ENCODE assay signal across 11 cellular contexts in genomic region chr6:36627801-36628246, GRCh38. TPM values are rescaled to one million over a fixed set of nuclear protein-coding genes. Genes with fewer than 3 reads are reported as not detected.
DNase-seq lines count a peak whose midpoint lies in the region; ATAC-seq, FAIRE-seq and TF ChIP-seq lines count a peak whose summit lies in the region.
"Had no signal": no experiment of that assay in that cellular context is flagged by ENCODE, and none has a peak within 500 bp of the region (broad histone marks: within the 10 kb centered on the region; RNA-seq: fewer than 3 reads in every experiment).

No MANE protein-coding gene starts in this region.

- H3K4me3 ChIP-seq in bronchial epithelial cell (ENCODE audit: low read depth, low read length), result no peak overlapping the region
- H3K4me3 ChIP-seq in lower leg skin (ENCODE audit: low read depth, poor library complexity, severe bottlenecking), result no peak overlapping the region
- no peak overlapping the region for H3K4me3 ChIP-seq in thymus (ENCODE audit: low read length)
- H3K4me3 ChIP-seq: PC-9 had no signal

- H3K27me3 ChIP-seq in bronchial epithelial cell (ENCODE audit: control insufficient read depth, insufficient read depth, low read length), result peaks cover 3% of the 10 kb centered on the region
- H3K27me3 ChIP-seq in thymus (ENCODE audit: control insufficient read depth, insufficient read depth), result no peaks in the 10 kb centered on the region

- H3K36me3 ChIP-seq in bronchial epithelial cell (ENCODE audit: control insufficient read depth, insufficient read depth, low read length), result no peaks in the 10 kb centered on the region
- H3K36me3 ChIP-seq in thymus (ENCODE audit: control insufficient read depth, insufficient read depth), result no peaks in the 10 kb centered on the region

- no peak for TF ChIP-seq POLR2A in lower leg skin (IDR thresholded peaks at IDR 0.05)

- no peaks in the 10 kb centered on the region for H3K9me3 ChIP-seq in thymus (ENCODE audit: control insufficient read depth)

- no peak for ATAC-seq in HG02678 (IDR thresholded peaks at IDR 0.05; ENCODE audit: unreplicated experiment)

- no peak for FAIRE-seq in bronchial epithelial cell (lab: Jason Lieb, UNC)

- intact Hi-C loops in lower leg skin (cut with DNase I; ENCODE audit: low total_unique reads), result loop anchor here (10.0 kb wide), 2 partner anchors 47 to 127 kb away; partner anchors contain the start of gene CDKN1A

- TF ChIP-seq CTCF in bronchial epithelial cell (IDR thresholded peaks at IDR 0.05; ENCODE audit: insufficient read depth, low read length, severe bottlenecking), result no peak
- TF ChIP-seq CTCF in lower leg skin (IDR thresholded peaks at IDR 0.05), result no peak

- no peaks in the 10 kb centered on the region for H3K4me1 ChIP-seq in thymus (ENCODE audit: control insufficient read depth, insufficient read depth, low read length)

- WGBS in lower leg skin, 2 donors, result 9 to 17% methylated on average over 4 of the region's 4 CpGs
- 81% methylated on average over 4 of the region's 4 CpGs for WGBS in thymus

- H3K27ac ChIP-seq in thymus (ENCODE audit: low read depth), result peak overlapping the region; percentile 56
- H3K27ac ChIP-seq: 22Rv1, PC-9 had no signal

- DNase-seq in NCI-H1105 treated with DMSO at 0.1 percent for 48 hours (lab: John Stamatoyannopoulos, UW), result peak; percentile 32
- no peak for DNase-seq in NCI-H1105 (lab: John Stamatoyannopoulos, UW)
- peak; percentile 26 for DNase-seq in bronchial epithelial cell (ENCODE audit: low read depth)
- peak; percentile 62 to 92 for DNase-seq in lower leg skin (ENCODE audit: low spot score in 2 of 2)
- DNase-seq in activated naive CD4-positive, alpha-beta T cell treated with Interleukin-2 at 50 U/mL for 16 hours, result no peak
- no peak for DNase-seq in HuH-7.5 (ENCODE audit: low spot score)
- DNase-seq: stimulated activated CD8-positive, alpha-beta memory T cell treated with anti-CD3 and anti-CD28 coated beads, Interleukin-4, amount 100 ng/mL, for 48 hours had no signal

RNA-seq across cellular contexts. Expression of gene SRSF3, which starts 33.7 kb away (rescaled TPM):
- total RNA-seq in bronchial epithelial cell, result 200 and 206 TPM in 2 replicates
- 100 to 1,000 TPM; 114 to 272 (median 177) TPM for total RNA-seq in lower leg skin
- 299 TPM for polyA plus RNA-seq in thymus

RNA-seq across cellular contexts. Expression of gene CDKN1A, which starts 50.7 kb away (rescaled TPM):
- total RNA-seq in bronchial epithelial cell (364 and 524 TPM in 2 replicates), lower leg skin (100 to 1,000 TPM; 143 to 200 (median 181) TPM)
- 81.2 TPM for polyA plus RNA-seq in thymus

Comparison
In these comparisons a context has a peak if more than half of its experiments do, and no peak if none do; other contexts are left out.
1. DNase-seq: peak in NCI-H1105 treated with DMSO at 0.1 percent for 48 hours (single experiment), bronchial epithelial cell (single experiment) and lower leg skin (2 of 2); none in NCI-H1105 (single experiment), activated naive CD4-positive, alpha-beta T cell treated with Interleukin-2 at 50 U/mL for 16 hours (single experiment) and HuH-7.5 (single experiment).